23 cellular contexts compared by ENCODE assay signal in genomic region chr7:79236352-79237028, GRCh38.
"Had no signal": no experiment of that assay in that cellular context is flagged by ENCODE, and none has a peak within 500 bp of the region (broad histone marks: within the 10 kb centered on the region; RNA-seq: fewer than 3 reads in every experiment).

No MANE protein-coding gene starts in this region.

- H3K27ac Mint-ChIP-seq: activated B cell treated with CpG ODN at 0.5 μM for 24 hours; activated CD8-positive, alpha-beta T cell treated with anti-CD3 and anti-CD28 coated beads for 36 hours; activated naive CD8-positive, alpha-beta T cell; brain; naive B cell; neural progenitor cell had no signal

- DNase-seq: activated B cell treated with CpG ODN at 0.5 μM for 24 hours; activated CD4-positive, alpha-beta T cell treated with anti-CD3 and anti-CD28 coated beads for 48 hours; activated CD8-positive, alpha-beta T cell treated with anti-CD3 and anti-CD28 coated beads for 36 hours; activated gamma-delta T cell; activated T-cell treated with anti-CD3 and anti-CD28 coated beads, Interleukin-2, amount 50 U/mL, for 48 hours; amygdala; cortex of kidney; effector CD4-positive, alpha-beta T cell; esophagus squamous epithelium; hippocampal formation; left lung; mammary epithelial cell; naive B cell; sigmoid colon; spleen; stomach; testis had no signal

- H3K4me1 Mint-ChIP-seq: activated B cell treated with CpG ODN at 0.5 μM for 24 hours; central memory CD8-positive, alpha-beta T cell; naive B cell; neural progenitor cell had no signal

- H3K4me1 ChIP-seq: esophagus squamous epithelium, left lung, spleen, stomach, testis, upper lobe of left lung had no signal

- H3K4me3 Mint-ChIP-seq: activated B cell treated with CpG ODN at 0.5 μM for 24 hours; activated CD8-positive, alpha-beta T cell treated with anti-CD3 and anti-CD28 coated beads for 36 hours; activated naive CD8-positive, alpha-beta T cell; brain; central memory CD8-positive, alpha-beta T cell; neural progenitor cell had no signal

- H3K36me3 Mint-ChIP-seq: activated naive CD8-positive, alpha-beta T cell; naive B cell; neural progenitor cell had no signal

- H3K27me3 ChIP-seq: esophagus squamous epithelium, left lung, neural progenitor cell, sigmoid colon, spleen, stomach, testis, upper lobe of left lung had no signal

- H3K4me3 ChIP-seq: esophagus squamous epithelium, left lung, neural progenitor cell, sigmoid colon, spleen, stomach, testis, upper lobe of left lung had no signal

- H3K36me3 ChIP-seq: esophagus squamous epithelium, left lung, neural progenitor cell, sigmoid colon, spleen, stomach, upper lobe of left lung had no signal

- H3K9ac ChIP-seq: neural progenitor cell, parathyroid adenoma had no signal

- H3K79me2 ChIP-seq: parathyroid adenoma had no signal

- ATAC-seq: activated CD8-positive, alpha-beta T cell treated with anti-CD3 and anti-CD28 coated beads for 36 hours; left lung had no signal

- H3K27me3 Mint-ChIP-seq: activated B cell treated with CpG ODN at 0.5 μM for 24 hours; activated CD8-positive, alpha-beta T cell treated with anti-CD3 and anti-CD28 coated beads for 36 hours; central memory CD8-positive, alpha-beta T cell; naive B cell had no signal

- H3K27ac ChIP-seq: esophagus squamous epithelium, left lung, neural progenitor cell, parathyroid adenoma, sigmoid colon, spleen, stomach, testis, upper lobe of left lung had no signal

- H3K4me2 ChIP-seq: neural progenitor cell had no signal

- H3K9me3 ChIP-seq: esophagus squamous epithelium, left lung, sigmoid colon, stomach, testis, upper lobe of left lung had no signal

- H3K9me3 Mint-ChIP-seq: activated B cell treated with CpG ODN at 0.5 μM for 24 hours; activated CD8-positive, alpha-beta T cell treated with anti-CD3 and anti-CD28 coated beads for 36 hours; neural progenitor cell had no signal

- H2AFZ ChIP-seq: neural progenitor cell, parathyroid adenoma had no signal
